Comparison of ENCODE assay signal across 15 cellular contexts in genomic region chr5:129120158-129120581, GRCh38. TPM values are rescaled to one million over a fixed set of nuclear protein-coding genes. Genes with fewer than 3 reads are reported as not detected.
DNase-seq lines count a peak whose midpoint lies in the region; ATAC-seq and TF ChIP-seq lines count a peak whose summit lies in the region.
"Had no signal": no experiment of that assay in that cellular context is flagged by ENCODE, and none has a peak within 500 bp of the region (broad histone marks: within the 10 kb centered on the region; RNA-seq: fewer than 3 reads in every experiment).

No MANE protein-coding gene starts in this region.

- no peak for DNase-seq in PC-9
- no peak for DNase-seq in left ventricle myocardium superior
- DNase-seq in type B pancreatic cell (ENCODE audit: extremely low spot score, unreplicated experiment) = no peak
- DNase-seq in Calu3 = no peak
- DNase-seq: hippocampal formation; mesendoderm; NCI-H446 treated with DMSO at 0.1 percent for 48 hours; psoas muscle; stimulated activated CD4-positive, alpha-beta T cell treated with anti-CD3 and anti-CD28 coated beads, Interleukin-4, amount 100 ng/mL, for 24 hours had no signal

- intact Hi-C loops in PC-9 (cut with micrococcal nuclease; ENCODE audit: unreplicated experiment) = no loop called here
- intact Hi-C loops in left ventricle myocardium superior (cut with micrococcal nuclease) = no loop called here
- intact Hi-C loops in Calu3 (cut with micrococcal nuclease; ENCODE audit: unreplicated experiment) = no loop called here

- POLR2A ChIA-PET in PC-9 (lab: Charles Lee; ENCODE audit: unreplicated experiment) = no interaction called here

- H3K27me3 Mint-ChIP-seq in type B pancreatic cell (no peaks in the 10 kb centered on the region), Calu3 (ENCODE audit: unreplicated experiment) (no peaks in the 10 kb centered on the region)

- H4K20me1 ChIP-seq in PC-9 (ENCODE audit: insufficient read depth) = no peaks in the 10 kb centered on the region

- no peaks in the 10 kb centered on the region for H3K4me1 ChIP-seq in PC-9 (replicated peaks; ENCODE audit: insufficient read depth)
- H3K4me1 ChIP-seq: psoas muscle had no signal

- H3K9me3 Mint-ChIP-seq in type B pancreatic cell = no peaks in the 10 kb centered on the region
- no peaks in the 10 kb centered on the region for H3K9me3 Mint-ChIP-seq in Calu3 (ENCODE audit: low read depth, unreplicated experiment)
- H3K9me3 Mint-ChIP-seq: activated T-helper 2 cell treated with anti-CD3 and anti-CD28 coated beads, Interferon-gamma antibody, Interleukin-2, Interleukin-4, amounts not matched to agents 10 μg/mL and 5 μg/mL and 100 μg/mL, durations not matched to agents 14 hours and 24 hours and 36 hours had no signal

- no peaks in the 10 kb centered on the region for H3K79me2 ChIP-seq in PC-9 (ENCODE audit: low read depth)

- H2AFZ ChIP-seq in PC-9 = no peak overlapping the region

- H3K4me2 ChIP-seq in PC-9 = no peak overlapping the region

- BruUV-seq in PC-9 (replicated peaks; lab: Mats Ljungman, UMichigan) (no TSS peak), Calu3 (replicated peaks; lab: Mats Ljungman, UMichigan) (no TSS peak)

- no peaks in the 10 kb centered on the region for H3K9me3 ChIP-seq in PC-9 (ENCODE audit: insufficient read depth, low read depth)
- H3K9me3 ChIP-seq: psoas muscle had no signal

- no peak overlapping the region for H3K4me3 Mint-ChIP-seq in type B pancreatic cell
- no peak overlapping the region for H3K4me3 Mint-ChIP-seq in Calu3 (ENCODE audit: low read depth, unreplicated experiment)

- no peak for TF ChIP-seq POLR2A in GM18505 (IDR thresholded peaks at IDR 0.05; ENCODE audit: borderline replicate concordance, extremely low read depth, insufficient read depth, insufficient read length)

- H3K27ac ChIP-seq in PC-9 = no peak overlapping the region
- H3K27ac ChIP-seq: psoas muscle, VCaP had no signal

- CTCF ChIA-PET in PC-9 (lab: Charles Lee) (no interaction called here), Calu3 (lab: Charles Lee) (no interaction called here)

- H3K36me3 ChIP-seq in PC-9 (ENCODE audit: low read depth) = no peaks in the 10 kb centered on the region

- no peaks in the 10 kb centered on the region for H3K9me2 ChIP-seq in PC-9 (ENCODE audit: insufficient read depth)

- H3K27ac Mint-ChIP-seq in type B pancreatic cell (no peak overlapping the region), Calu3 (ENCODE audit: unreplicated experiment) (no peak overlapping the region)
- H3K27ac Mint-ChIP-seq: activated T-helper 2 cell treated with anti-CD3 and anti-CD28 coated beads, Interferon-gamma antibody, Interleukin-2, Interleukin-4, amounts not matched to agents 10 μg/mL and 5 μg/mL and 100 μg/mL, durations not matched to agents 14 hours and 24 hours and 36 hours had no signal

- TF ChIP-seq CTCF in PC-9 (conservative IDR thresholded peaks at IDR 0.05) (no peak), type B pancreatic cell (conservative IDR thresholded peaks at IDR 0.05) (no peak), Calu3 (IDR thresholded peaks at IDR 0.05; ENCODE audit: unreplicated experiment) (no peak)

- ATAC-seq in GM18505 (IDR thresholded peaks at IDR 0.05; ENCODE audit: unreplicated experiment) (peak; percentile 74), GM19455 (IDR thresholded peaks at IDR 0.05; ENCODE audit: unreplicated experiment) (peak; percentile 58), HG02852 (IDR thresholded peaks at IDR 0.05; ENCODE audit: unreplicated experiment) (peak; percentile 74), HG03460 (IDR thresholded peaks at IDR 0.05; ENCODE audit: unreplicated experiment) (peak; percentile 64), left ventricle myocardium superior (no peak)
- ATAC-seq: psoas muscle had no signal

- H3K27me3 ChIP-seq in PC-9 (ENCODE audit: insufficient read depth, low read depth) = no peaks in the 10 kb centered on the region

- no peak overlapping the region for H3K4me3 ChIP-seq in PC-9
- H3K4me3 ChIP-seq: psoas muscle had no signal

- H3K4me1 Mint-ChIP-seq in type B pancreatic cell (ENCODE audit: unreplicated experiment) (peaks cover 21% of the 10 kb centered on the region), Calu3 (ENCODE audit: low read depth, unreplicated experiment) (peaks cover 5% of the 10 kb centered on the region)

- peaks cover 4% of the 10 kb centered on the region for H3K36me3 Mint-ChIP-seq in type B pancreatic cell
- H3K36me3 Mint-ChIP-seq in Calu3 (ENCODE audit: insufficient read depth, unreplicated experiment) = no peaks in the 10 kb centered on the region

- no peaks in the 10 kb centered on the region for H3F3A ChIP-seq in PC-9 (ENCODE audit: insufficient read depth, low read depth)

RNA-seq across cellular contexts. Expression of gene ISOC1, which starts 25.6 kb away (rescaled TPM):
- total RNA-seq in PC-9 (2021) (6.6 and 7.5 TPM in 2 replicates), left ventricle myocardium superior (142 TPM), type B pancreatic cell (ENCODE audit: low replicate concordance) (26.3 and 30.0 TPM in 2 replicates), Calu3 (2022) (30.8 and 32.6 TPM in 2 replicates)
